In genomic region chr12:4277205-4277543, GRCh38 we compare ENCODE assay signal across 10 cellular contexts. TPM values are rescaled to one million over a fixed set of nuclear protein-coding genes. Genes with fewer than 3 reads are reported as not detected.
A peak's percentile ranks its signal among the peaks of the same experiment; 100 is the strongest.
DNase-seq lines count a peak whose midpoint lies in the region; ATAC-seq, FAIRE-seq and TF ChIP-seq lines count a peak whose summit lies in the region.
"Had no signal": no experiment of that assay in that cellular context is flagged by ENCODE, and none has a peak within 500 bp of the region (broad histone marks: within the 10 kb centered on the region; RNA-seq: fewer than 3 reads in every experiment).

No MANE protein-coding gene starts in this region.

- H3K4me1 ChIP-seq in HEK293 (ENCODE audit: control insufficient read depth, insufficient read depth, low read length) (peaks cover 18% of the 10 kb centered on the region), GM12878 (ENCODE audit: control insufficient read depth, insufficient read depth, low read length) (peaks cover 26% of the 10 kb centered on the region)

- H3K4me3 Mint-ChIP-seq in naive B cell = peak overlapping the region in 3 of 8 donors; percentile 1 to 94 (median 92)

- POLR2A ChIA-PET in HEK293 (lab: Yijun Ruan, JAX) = interaction anchor here (0.6 to 1.7 kb wide), 9 partner anchors 30 to 404 kb away, joined by 3 to 9 read pairs (median 4); partner anchors contain the start of genes PARP11 and TIGAR
- POLR2A ChIA-PET in GM12878 (lab: Charles Lee) = interaction anchor here (0.6 to 12.1 kb wide), 18 partner anchors 9 to 282 kb away, joined by 3 to 193 read pairs (median 4); no protein-coding TSS in a partner anchor

- ATAC-seq in GM12878 (no peak), naive B cell (ENCODE audit: low read depth in 2 of 2) (no peak), GM18517 (IDR thresholded peaks at IDR 0.05; ENCODE audit: unreplicated experiment) (no peak), HG02840 (IDR thresholded peaks at IDR 0.05; ENCODE audit: low FRiP score, unreplicated experiment) (no peak)

- peaks cover 22% of the 10 kb centered on the region for H4K20me1 ChIP-seq in GM12878 (ENCODE audit: control insufficient read depth, insufficient read depth)

- WGBS in GM12878 (ENCODE audit: insufficient coverage, insufficient replicate concordance, low lambda C conversion rate, missing lambda C conversion rate) = 24% methylated on average over 6 of the region's 6 CpGs

- no peaks in the 10 kb centered on the region for H3K9me3 Mint-ChIP-seq in naive B cell

- no peak for TF ChIP-seq RAD21 in GM12878 (IDR thresholded peaks at IDR 0.05; ENCODE audit: insufficient read depth, low read depth, low read length)

- H3K27ac ChIP-seq in 22Rv1 = no peak overlapping the region
- H3K27ac ChIP-seq in HEK293 (ENCODE audit: extremely low read depth, low read depth, low read length) = no peak overlapping the region
- H3K27ac ChIP-seq in GM12878 (ENCODE audit: control insufficient read depth, insufficient read depth) = peak overlapping the region; percentile 17
- H3K27ac ChIP-seq: HL-60 had no signal

- peaks cover 33 to 48% (median 35%) of the 10 kb centered on the region in 3 donors for H3K4me1 Mint-ChIP-seq in naive B cell

- H2AFZ ChIP-seq in GM12878 (ENCODE audit: control insufficient read depth, low read depth, low read length) = no peak overlapping the region

- no peak for FAIRE-seq in GM12878 (lab: Jason Lieb, UNC)

- no peaks in the 10 kb centered on the region for H3K27me3 ChIP-seq in GM12878 (replicated peaks in 1 of 2; ENCODE audit: control insufficient read depth in 2 of 2, insufficient read depth in 2 of 2, low read length in 1 of 2)

- no TSS peak for BruUV-seq in GM12878 (replicated peaks; lab: Mats Ljungman, UMichigan)

- TF ChIP-seq EP300 in GM12878 (IDR thresholded peaks at IDR 0.05; ENCODE audit: borderline replicate concordance in 1 of 2, control insufficient read depth in 1 of 2, low read depth in 2 of 2, low read length in 2 of 2) = no peak

- SMC1A ChIA-PET in GM12878 (lab: Charles Lee; ENCODE audit: uncharacterized antibody, unreplicated experiment) = interaction anchor here (0.6 to 14.5 kb wide), 37 partner anchors 9 to 406 kb away, joined by 3 to 344 read pairs (median 4); no protein-coding TSS in a partner anchor

- in situ Hi-C loops in GM12878 (cut with MboI) = loop anchor here (5.0 to 10.0 kb wide), 4 partner anchors 132 to 390 kb away; no protein-coding TSS in a partner anchor

- H3K9ac ChIP-seq in GM12878 (ENCODE audit: control insufficient read depth, insufficient read depth, low read length) = peak overlapping the region; percentile 53; the same call in 1 of the 2 replicates

- peaks cover 0 to 9% of the 10 kb centered on the region in 2 donors for H3K36me3 Mint-ChIP-seq in naive B cell

- H3K27me3 Mint-ChIP-seq in naive B cell = no peaks in the 10 kb centered on the region

- no peak for DNase-seq in GM12878 (ENCODE audit: low read depth, low spot score)
- DNase-seq in naive B cell = no peak
- DNase-seq in HK-2 (ENCODE audit: unreplicated experiment) = no peak
- no peak for DNase-seq in NCI-H345 treated with DMSO at 0.1 percent for 48 hours (lab: John Stamatoyannopoulos, UW; ENCODE audit: unreplicated experiment)

- CTCF ChIA-PET in HEK293 (lab: Yijun Ruan, JAX) (interaction anchor here (0.6 to 4.4 kb wide), 55 partner anchors 9 to 977 kb away, joined by 3 to 86 read pairs (median 5); partner anchors contain the start of genes PARP11 and TIGAR), GM12878 (lab: Yijun Ruan, JAX) (interaction anchor here (0.6 to 13.0 kb wide), 54 partner anchors 9 to 393 kb away, joined by 3 to 184 read pairs (median 5); no protein-coding TSS in a partner anchor)

- H3K27ac Mint-ChIP-seq in naive B cell = peak overlapping the region in 5 of 6 donors; percentile 27 to 86 (median 68)

- H3K9me3 ChIP-seq in HEK293 (ENCODE audit: control insufficient read depth, insufficient read depth, low read depth, low read length) (no peaks in the 10 kb centered on the region), GM12878 (replicated peaks; ENCODE audit: control insufficient read depth, insufficient read depth, low read length) (no peaks in the 10 kb centered on the region)
- H3K9me3 ChIP-seq: HAP-1 had no signal

- peak; percentile 2; the same call in 1 of the 2 replicates for TF ChIP-seq POLR2A in GM12878 (IDR thresholded peaks at IDR 0.05; ENCODE audit: low read depth, low read length)

- H3K4me3 ChIP-seq in HEK293 (ENCODE audit: low read depth, low read length) (no peak overlapping the region), GM12878 (peak overlapping the region; percentile 99)
- H3K4me3 ChIP-seq: HAP-1 had no signal

- peaks cover 20 to 61% of the 10 kb centered on the region in 2 experiments for H3K36me3 ChIP-seq in HEK293 (ENCODE audit: control insufficient read depth in 2 of 2, insufficient read depth in 1 of 2, low read length in 2 of 2)
- H3K36me3 ChIP-seq in GM12878 (ENCODE audit: control insufficient read depth in 2 of 2, insufficient read depth in 2 of 2, low read length in 1 of 2) = peaks cover 27 to 40% of the 10 kb centered on the region in 2 experiments

- H3K79me2 ChIP-seq in GM12878 (ENCODE audit: control insufficient read depth, insufficient read depth, low read length) = peaks cover 96% of the 10 kb centered on the region

- intact Hi-C loops in GM12878 (cut with micrococcal nuclease; ENCODE audit: unreplicated experiment) = loop anchor here (1.0 to 10.0 kb wide), 5 partner anchors 158 to 392 kb away; no protein-coding TSS in a partner anchor

- RAD21 ChIA-PET in GM12878 (lab: Charles Lee; ENCODE audit: unreplicated experiment) = interaction anchor here (0.8 to 5.7 kb wide), 41 partner anchors 8 to 404 kb away, joined by 3 to 93 read pairs (median 6); partner anchors contain the start of gene PARP11

- peak overlapping the region; percentile 76 for H3K4me2 ChIP-seq in GM12878 (ENCODE audit: control insufficient read depth, insufficient read depth)

- peak; percentile 75 for TF ChIP-seq CTCF in 22Rv1 (IDR thresholded peaks at IDR 0.05)
- TF ChIP-seq CTCF in HEK293 (tag by site-specific recombination; IDR thresholded peaks at IDR 0.05) = no peak
- TF ChIP-seq CTCF in GM12878 (IDR thresholded peaks at IDR 0.05 in 2 of 3, conservative IDR thresholded peaks at IDR 0.05 in 1 of 3; ENCODE audit: control insufficient read depth in 2 of 3, extremely low read depth in 1 of 3, insufficient read depth in 1 of 3, low read depth in 3 of 3, low read length in 3 of 3) = no peak

TF ChIP-seq in HEK293, 187 proteins besides CTCF, POLR2A, EP300 and RAD21 (continues in another document):
- TF ChIP-seq ZNF157 (tag by site-specific recombination; IDR thresholded peaks at IDR 0.05) = no peak
- TF ChIP-seq ZNF843 (tag by site-specific recombination; IDR thresholded peaks at IDR 0.05) = no peak
- TF ChIP-seq ZNF561 (tag by site-specific recombination; IDR thresholded peaks at IDR 0.05; ENCODE audit: borderline replicate concordance) = 0 out of 2 replicates have a peak, but pooled peaks have one; percentile 7
- 0 out of 2 replicates have a peak, but pooled peaks have one; percentile 1 for TF ChIP-seq ZNF335 (tag by site-specific recombination; conservative IDR thresholded peaks at IDR 0.05)

TF ChIP-seq in GM12878, 131 proteins besides CTCF, POLR2A, EP300 and RAD21 (continues in another document):
- peak; percentile 1; the same call in 1 of the 2 replicates for TF ChIP-seq NBN (IDR thresholded peaks at IDR 0.05)
- 0 out of 2 replicates have a peak, but pooled peaks have one; percentile 0 for TF ChIP-seq FOXM1 (IDR thresholded peaks at IDR 0.05; ENCODE audit: low read depth, low read length)
- TF ChIP-seq TCF12 (IDR thresholded peaks at IDR 0.05; ENCODE audit: low read depth, low read length) = no peak

RNA-seq across cellular contexts. Expression of gene CCND2, which starts 3.6 kb away (rescaled TPM):
- 335 and 378 TPM in 2 replicates for total RNA-seq in GM12878 (2013; cell fraction: nucleolus; rRNA removed)
- total RNA-seq in GM12878 (2014; rRNA removed) (141 and 159 TPM in 2 replicates), GM12878 (2014; rRNA removed; fragmentation: Illumina TruSeq; extraction: Trizol) (162 and 163 TPM in 2 replicates), GM12878 (2021) (248 and 260 TPM in 2 replicates)
- 36.8 TPM for polyA plus RNA-seq in GM12878 (2011; ENCODE audit: low read depth)
- polyA plus RNA-seq in GM12878 (2011; rRNA removed) (256 and 263 TPM in 2 replicates), GM12878 (2014; fragmentation: Illumina TruSeq; extraction: Trizol) (37.5 and 44.7 TPM in 2 replicates), GM12878 (2014; fragmentation: Nextera tagmentation; extraction: Ambion mirVana) (100 to 1,000 TPM in 1 of 2 experiments, 10 to 100 TPM in 1; 30.1 to 100 TPM), GM12878 (2014; rRNA removed) (73.6 and 78.9 TPM in 2 replicates), GM12878 (2016; fragmentation: Nextera tagmentation; extraction: Ambion mirVana) (100 to 1,000 TPM; 183 to 200 TPM), naive B cell (ENCODE audit: low read depth in 6 of 6) (10 to 100 TPM in 2 of 6 donors, 1 to 10 TPM in 4; 5.6 to 16.7 (median 8.3) TPM)
- 171 and 198 TPM in 2 replicates for polyA plus RNA-seq in GM12878 (2011; cell fraction: cytosol; rRNA removed)
- polyA plus RNA-seq in GM12878 (2011; cell fraction: nucleus; rRNA removed) = 186 and 241 TPM in 2 replicates
- polyA plus RNA-seq in GM12878 (2012) = 55.9 and 67.6 TPM in 2 replicates
- 651 and 710 TPM in 2 replicates for polyA minus RNA-seq in GM12878 (2011; rRNA and poly(A)+ RNA removed)
- 245 and 274 TPM in 2 replicates for polyA minus RNA-seq in GM12878 (2011; cell fraction: cytosol; rRNA and poly(A)+ RNA removed)
- 123 and 187 TPM in 2 replicates for polyA minus RNA-seq in GM12878 (2011; cell fraction: nucleus; rRNA and poly(A)+ RNA removed)

RNA-seq across cellular contexts. Expression of gene TIGAR, which starts 43.8 kb away (rescaled TPM):
- 3.7 and 4.3 TPM in 2 replicates for total RNA-seq in GM12878 (2013; cell fraction: nucleolus; rRNA removed)
- total RNA-seq in GM12878 (2014; rRNA removed) (8.7 and 10.6 TPM in 2 replicates), GM12878 (2014; rRNA removed; fragmentation: Illumina TruSeq; extraction: Trizol) (10.4 and 10.7 TPM in 2 replicates), GM12878 (2021) (7.6 and 11.5 TPM in 2 replicates)
- polyA plus RNA-seq in GM12878 (2011; ENCODE audit: low read depth) = 5.8 TPM
- polyA plus RNA-seq in GM12878 (2011; rRNA removed) (10.1 and 39.4 TPM in 2 replicates), GM12878 (2014; fragmentation: Illumina TruSeq; extraction: Trizol) (18.9 and 21.8 TPM in 2 replicates), GM12878 (2014; fragmentation: Nextera tagmentation; extraction: Ambion mirVana) (10 to 100 TPM; 32.9 to 45.7 TPM), GM12878 (2014; rRNA removed) (14.1 and 15.9 TPM in 2 replicates), GM12878 (2016; fragmentation: Nextera tagmentation; extraction: Ambion mirVana) (10 to 100 TPM; 39.0 to 40.6 TPM), naive B cell (ENCODE audit: low read depth in 6 of 6) (1 to 10 TPM; 3.3 to 9.4 (median 5.6) TPM)
- 4.1 and 5.4 TPM in 2 replicates for polyA plus RNA-seq in GM12878 (2011; cell fraction: cytosol; rRNA removed)
- polyA plus RNA-seq in GM12878 (2011; cell fraction: nucleus; rRNA removed) = 3.6 and 4.6 TPM in 2 replicates
- polyA plus RNA-seq in GM12878 (2012) = 7.6 and 8.1 TPM in 2 replicates
- 2.7 and 3.1 TPM in 2 replicates for polyA minus RNA-seq in GM12878 (2011; rRNA and poly(A)+ RNA removed)
- polyA minus RNA-seq in GM12878 (2011; cell fraction: cytosol; rRNA and poly(A)+ RNA removed) = 0.67 and 1.2 TPM in 2 replicates
- polyA minus RNA-seq in GM12878 (2011; cell fraction: nucleus; rRNA and poly(A)+ RNA removed) = 2.2 and 5.0 TPM in 2 replicates
